Comparison of ENCODE assay signal across 11 cellular contexts in the genomic region with DNA sequence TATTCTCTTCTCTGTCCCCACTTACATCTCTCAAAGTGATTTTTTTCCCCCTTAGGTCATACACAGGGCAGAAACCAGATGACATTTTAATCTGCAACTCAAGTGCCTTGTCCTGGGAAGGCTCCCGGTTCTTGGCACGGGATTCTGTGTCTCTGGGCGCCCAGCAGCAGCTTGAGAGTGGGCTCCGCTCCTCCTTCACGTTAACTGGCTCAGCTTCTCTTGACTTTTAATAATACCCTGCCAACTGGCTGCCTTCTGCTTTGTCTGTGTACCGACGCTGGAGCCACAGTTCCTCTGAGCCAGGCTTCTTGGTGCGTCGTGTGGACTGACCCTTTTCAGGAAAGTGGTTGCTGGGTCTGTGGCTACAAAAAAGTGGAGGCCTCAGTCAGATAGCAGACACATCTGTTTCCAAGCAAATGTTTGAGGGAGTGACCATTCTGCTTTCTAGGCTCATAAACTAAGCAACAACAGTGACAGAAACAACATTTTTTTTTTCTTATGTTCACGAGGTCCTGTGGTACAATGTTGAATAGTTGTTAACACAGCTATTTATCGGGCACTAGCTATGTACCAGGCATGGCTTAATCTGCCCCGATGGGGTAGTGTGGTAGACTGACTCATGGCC.
DNase-seq lines count a peak whose midpoint lies in the region; ATAC-seq lines count a peak whose summit lies in the region.
"Had no signal": no experiment of that assay in that cellular context is flagged by ENCODE, and none has a peak within 500 bp of the region (broad histone marks: within the 10 kb centered on the region; RNA-seq: fewer than 3 reads in every experiment).

No MANE protein-coding gene starts in this region.

- H3K4me1 Mint-ChIP-seq in memory B cell, result peaks cover 45% of the 10 kb centered on the region

- H3K27ac Mint-ChIP-seq in memory B cell, result no peak overlapping the region
- H3K27ac Mint-ChIP-seq: GM23338 had no signal

- no peaks in the 10 kb centered on the region for H3K36me3 Mint-ChIP-seq in memory B cell

- intact Hi-C loops in Right ventricle myocardium inferior (cut with DNase I) (loop anchor here (5.0 kb wide), 1 partner anchor 62 kb away; no protein-coding TSS in a partner anchor), cardiac septum (cut with DNase I) (no loop called here)

- DNase-seq in Right ventricle myocardium inferior (ENCODE audit: missing footprints) (peak; percentile 82), cardiac septum (ENCODE audit: low spot score) (no peak), fibroblast of gingiva (ENCODE audit: low read depth) (peak; percentile 10), memory B cell (ENCODE audit: low spot score in 2 of 2) (no peak), ureter (ENCODE audit: low spot score) (peak; percentile 52), NCI-H187 treated with DMSO at 0.1 percent for 48 hours (lab: John Stamatoyannopoulos, UW) (no peak), GF-D8 (lab: John Stamatoyannopoulos, UW) (no peak)
- no peak for DNase-seq in activated CD4-positive, CD25-positive, alpha-beta regulatory T cell treated with anti-CD3 and anti-CD28 coated beads, Interleukin-2, amount 50 U/mL, for 72 hours
- DNase-seq: NCI-H774 had no signal

- no peaks in the 10 kb centered on the region for H3K27me3 Mint-ChIP-seq in memory B cell

- peak overlapping the region; percentile 43 for H3K4me3 Mint-ChIP-seq in memory B cell
- H3K4me3 Mint-ChIP-seq: GM23338 had no signal

- H3K9me3 Mint-ChIP-seq in memory B cell, result peaks cover 3% of the 10 kb centered on the region
- H3K9me3 Mint-ChIP-seq: GM23338 had no signal

- ATAC-seq in Right ventricle myocardium inferior, result peak; percentile 93
- ATAC-seq in memory B cell (ENCODE audit: low read depth), result no peak
- ATAC-seq: GM12878, GM23338 had no signal

Comparison
In these comparisons a context has a peak if more than half of its experiments do, and no peak if none do; other contexts are left out.
1. DNase-seq: peak in Right ventricle myocardium inferior (single experiment), fibroblast of gingiva (single experiment) and ureter (single experiment); none in cardiac septum (single experiment), memory B cell (0 of 2), NCI-H187 treated with DMSO at 0.1 percent for 48 hours (single experiment), GF-D8 (single experiment) and activated CD4-positive, CD25-positive, alpha-beta regulatory T cell treated with anti-CD3 and anti-CD28 coated beads, Interleukin-2, amount 50 U/mL, for 72 hours (single experiment).